24 cellular contexts compared by ENCODE assay signal in the genomic region with DNA sequence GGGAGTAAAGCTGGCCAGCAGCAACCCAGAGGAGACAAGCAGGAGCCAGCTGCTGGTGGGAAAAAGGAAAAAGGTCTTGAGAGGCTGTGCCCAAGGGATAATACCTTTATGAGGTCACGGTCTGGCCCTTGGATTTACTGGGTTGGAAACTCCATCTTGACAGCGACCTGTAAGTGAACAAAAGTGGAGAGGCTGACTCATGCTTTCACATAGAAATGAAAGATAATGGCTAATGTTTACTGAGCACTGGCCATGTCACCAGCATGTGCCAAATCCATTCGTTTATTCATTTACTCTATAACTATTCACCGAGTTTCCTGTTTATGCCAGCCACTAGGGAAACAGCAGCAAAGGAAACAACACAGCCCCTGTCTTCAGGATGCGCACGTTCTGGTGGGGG. TPM values are rescaled to one million over a fixed set of nuclear protein-coding genes. Genes with fewer than 3 reads are reported as not detected.
A peak's percentile ranks its signal among the peaks of the same experiment; 100 is the strongest.
DNase-seq lines count a peak whose midpoint lies in the region; FAIRE-seq and TF ChIP-seq lines count a peak whose summit lies in the region.
"Had no signal": no experiment of that assay in that cellular context is flagged by ENCODE, and none has a peak within 500 bp of the region (broad histone marks: within the 10 kb centered on the region; RNA-seq: fewer than 3 reads in every experiment).

No MANE protein-coding gene starts in this region.

- no peak overlapping the region for H3K27ac ChIP-seq in astrocyte (ENCODE audit: low read depth, low read length)
- H3K27ac ChIP-seq in H9 (ENCODE audit: insufficient read length, low read depth, low read length): no peak overlapping the region
- H3K27ac ChIP-seq: cardiac muscle cell, prostate gland, RWPE1, SK-N-MC, stomach, tibial nerve had no signal

- H3K27me3 ChIP-seq in astrocyte (ENCODE audit: insufficient read depth, low read length) (no peaks in the 10 kb centered on the region), H9 (ENCODE audit: insufficient read depth, low read length) (no peaks in the 10 kb centered on the region)
- H3K27me3 ChIP-seq: cardiac muscle cell, stomach, tibial nerve had no signal

- peaks cover 18% of the 10 kb centered on the region for H3K36me3 ChIP-seq in astrocyte (ENCODE audit: insufficient read depth, low read length)
- H3K36me3 ChIP-seq: prostate gland had no signal

- H4K20me1 ChIP-seq in astrocyte (ENCODE audit: insufficient read depth, low read length) (peaks cover 29% of the 10 kb centered on the region), H9 (ENCODE audit: control insufficient read depth, insufficient read depth, insufficient read length) (no peaks in the 10 kb centered on the region)

- H3K4me1 ChIP-seq in astrocyte (ENCODE audit: insufficient read depth, low read length) (peaks cover 7% of the 10 kb centered on the region), H9 (ENCODE audit: insufficient read depth, low read length) (peaks cover 3% of the 10 kb centered on the region; the same call in 1 of the 2 replicates)

- H3K4me2 ChIP-seq in astrocyte (ENCODE audit: low read length) (no peak overlapping the region), H9 (ENCODE audit: insufficient read depth, insufficient read length, low read length) (no peak overlapping the region)

- no peak overlapping the region for H3K4me3 Mint-ChIP-seq in astrocyte (ENCODE audit: unreplicated experiment)
- H3K4me3 Mint-ChIP-seq in H9: no peak overlapping the region
- H3K4me3 Mint-ChIP-seq: endodermal cell had no signal

- peaks cover 7% of the 10 kb centered on the region for H3K23me2 ChIP-seq in H9 (ENCODE audit: insufficient read length, low read depth, low read length, poor library complexity, severe bottlenecking)

- no peaks in the 10 kb centered on the region for H3K79me1 ChIP-seq in H9 (ENCODE audit: insufficient read depth, low read depth, low read length, poor library complexity, severe bottlenecking)

- no peak overlapping the region for H2BK20ac ChIP-seq in H9 (ENCODE audit: low read depth, low read length, poor library complexity, severe bottlenecking)

- peaks cover 3% of the 10 kb centered on the region for H3K4me1 Mint-ChIP-seq in astrocyte (ENCODE audit: low read depth, unreplicated experiment)
- H3K4me1 Mint-ChIP-seq in H9: peaks cover 4 to 6% of the 10 kb centered on the region in 2 experiments; a peak in 3 of 4 replicates
- H3K4me1 Mint-ChIP-seq: endodermal cell had no signal

- H2AK5ac ChIP-seq in H9 (ENCODE audit: insufficient read length, low read length): no peak overlapping the region

- H3K23ac ChIP-seq in H9 (ENCODE audit: insufficient read length, low read depth, low read length): no peak overlapping the region

- H3K4me3 ChIP-seq in astrocyte (ENCODE audit: insufficient read depth, low read depth, low read length): no peak overlapping the region
- H3K4me3 ChIP-seq: cardiac muscle cell, prostate gland, SK-N-MC, stomach, tibial nerve had no signal

- H2BK5ac ChIP-seq in H9 (ENCODE audit: insufficient read length, low read length): no peak overlapping the region

- in situ Hi-C loops in Caki2 (cut with HindIII; ENCODE audit: low pct_unique_long_range_greater_than_20kb, low sequenced_read_pairs): no loop called here

- no CpG with 5 or more reads among the region's 6 CpGs for WGBS in H9 (ENCODE audit: extremely low coverage, insufficient read length, low lambda C conversion rate)

- H2BK12ac ChIP-seq in H9 (ENCODE audit: insufficient read length, low read depth, low read length): no peak overlapping the region

- H3K36me3 Mint-ChIP-seq in astrocyte (ENCODE audit: low read depth, unreplicated experiment) (peaks cover 12% of the 10 kb centered on the region), H9 (ENCODE audit: insufficient read depth in 1 of 3, low read depth in 3 of 3) (peaks cover 12 to 25% (median 13%) of the 10 kb centered on the region in 3 experiments)

- H3K56ac ChIP-seq in H9 (ENCODE audit: insufficient read length, low read depth, low read length): no peak overlapping the region

- no peak overlapping the region for H3K9ac ChIP-seq in astrocyte (ENCODE audit: low read length)
- no peak overlapping the region for H3K9ac ChIP-seq in H9 (ENCODE audit: extremely low read depth, insufficient read length, low read length)

- no peak overlapping the region for H3K27ac Mint-ChIP-seq in astrocyte (ENCODE audit: unreplicated experiment)
- H3K27ac Mint-ChIP-seq in H9: no peak overlapping the region
- H3K27ac Mint-ChIP-seq: endodermal cell had no signal

- no peak overlapping the region for H4K8ac ChIP-seq in H9 (replicated peaks; ENCODE audit: insufficient read length, low read depth, low read length)

- H2BK15ac ChIP-seq in H9 (ENCODE audit: low read depth, low read length): no peak overlapping the region

- H3K14ac ChIP-seq in H9 (ENCODE audit: insufficient read depth, low read length): no peak overlapping the region

- H3K9me3 ChIP-seq in astrocyte (ENCODE audit: insufficient read depth, low read depth, low read length) (no peaks in the 10 kb centered on the region), H9 (ENCODE audit: control insufficient read depth, low read depth, low read length) (no peaks in the 10 kb centered on the region)
- H3K9me3 ChIP-seq: prostate gland, stomach, tibial nerve had no signal

- no peak overlapping the region for H3K4ac ChIP-seq in H9 (ENCODE audit: low read depth, low read length)

- no peak overlapping the region for H4K91ac ChIP-seq in H9 (ENCODE audit: insufficient read length, low read depth, low read length)

- H3K79me2 ChIP-seq in astrocyte (ENCODE audit: insufficient read depth, low read length): peaks cover 42% of the 10 kb centered on the region
- no peaks in the 10 kb centered on the region; the same call in none of the 2 replicates for H3K79me2 ChIP-seq in H9 (ENCODE audit: insufficient read depth, low read length)

- no peaks in the 10 kb centered on the region for H3K9me3 Mint-ChIP-seq in astrocyte (ENCODE audit: unreplicated experiment)
- H3K9me3 Mint-ChIP-seq in H9: peaks cover under 1% of the 10 kb centered on the region in 2 experiments; a peak in 2 of 5 replicates
- H3K9me3 Mint-ChIP-seq: CD4-positive, CD25-positive, alpha-beta regulatory T cell had no signal

- DNase-seq in Caki2 (ENCODE audit: low read depth) (peak; percentile 90), HK-2 (ENCODE audit: unreplicated experiment) (peak; percentile 64), astrocyte (ENCODE audit: low read depth) (peak; percentile 25), lung microvascular endothelial cell (ENCODE audit: low read depth in 2 of 2) (peak; percentile 35 to 36), NCI-H510A (lab: John Stamatoyannopoulos, UW) (no peak), H9 (no peak), head of caudate nucleus (no peak)
- DNase-seq: activated CD4-positive, alpha-beta T cell treated with anti-CD3 and anti-CD28 coated beads for 48 hours; activated CD8-positive, alpha-beta memory T cell treated with anti-CD3 and anti-CD28 coated beads, Interleukin-2, amount 50 U/mL, for 4 hours; CD4-positive, CD25-positive, alpha-beta regulatory T cell; cortex of kidney; endodermal cell; IMR-90; mammary epithelial cell; NCI-H526; stomach; T-helper 2 cell had no signal

- H3K27me3 Mint-ChIP-seq in astrocyte (ENCODE audit: low read depth, unreplicated experiment) (no peaks in the 10 kb centered on the region), H9 (ENCODE audit: low read depth) (peaks cover 2% of the 10 kb centered on the region; the same call in 1 of the 2 replicates)

- FAIRE-seq in astrocyte (lab: Jason Lieb, UNC): no peak

- TF ChIP-seq CTCF in astrocyte (IDR thresholded peaks at IDR 0.05; ENCODE audit: insufficient read depth, low read depth, low read length) (no peak), H9 (conservative IDR thresholded peaks at IDR 0.05) (no peak)

- no peak overlapping the region for H4K5ac ChIP-seq in H9 (ENCODE audit: insufficient read length, low read depth, low read length)

- H2BK120ac ChIP-seq in H9 (ENCODE audit: low read depth, low read length, poor library complexity, severe bottlenecking): no peak overlapping the region

- H3T11ph ChIP-seq in H9 (ENCODE audit: low read length): no peak overlapping the region

- intact Hi-C loops in head of caudate nucleus (cut with DNase I): no loop called here

- H2AFZ ChIP-seq in astrocyte (ENCODE audit: low read depth, low read length) (no peak overlapping the region), H9 (ENCODE audit: low read length) (no peak overlapping the region)

- H3K18ac ChIP-seq in H9 (ENCODE audit: insufficient read length, low read depth, low read length): no peak overlapping the region

RNA-seq across cellular contexts. Expression of a gene that starts 4.7 kb away (rescaled TPM):
- total RNA-seq in Caki2 (2014; rRNA removed; shearing (Covaris generic); ENCODE audit: low replicate concordance): 44.2 and 50.6 TPM in 2 replicates
- total RNA-seq in astrocyte (32.6 and 33.0 TPM in 2 replicates), lung microvascular endothelial cell (13.7 and 18.3 TPM in 2 replicates), H9 (2021) (33.5 and 34.8 TPM in 2 replicates)

RNA-seq across cellular contexts. Expression of a gene that starts 5.3 kb away (rescaled TPM):
- total RNA-seq in Caki2 (2014; rRNA removed; shearing (Covaris generic); ENCODE audit: low replicate concordance): 6.8 and 10.8 TPM in 2 replicates
- total RNA-seq in astrocyte: 9.7 and 10.2 TPM in 2 replicates
- total RNA-seq in lung microvascular endothelial cell: 3.7 and 4.6 TPM in 2 replicates
- 18.9 and 19.0 TPM in 2 replicates for total RNA-seq in H9 (2021)

RNA-seq across cellular contexts. Expression of a gene that starts 59.5 kb away (rescaled TPM):
- not detected in 2 replicates for total RNA-seq in Caki2 (2014; rRNA removed; shearing (Covaris generic); ENCODE audit: low replicate concordance)
- total RNA-seq in astrocyte (not detected in 2 replicates), lung microvascular endothelial cell (not detected in 2 replicates), H9 (2021) (not detected in 2 replicates)
- total RNA-seq: CD4-positive, CD25-positive, alpha-beta regulatory T cell; endodermal cell; fibroblast of lung; G401; IMR-90; mammary epithelial cell had no signal

Comparison
In these comparisons a context has a peak if more than half of its experiments do, and no peak if none do; other contexts are left out.
1. DNase-seq: peak in Caki2 (single experiment), HK-2 (single experiment), astrocyte (single experiment) and lung microvascular endothelial cell (2 of 2); none in NCI-H510A (single experiment), H9 (single experiment) and head of caudate nucleus (0 of 42).